ENCODE assay signal across 11 cellular contexts in genomic region chr6:55174211-55175013, GRCh38. TPM values are rescaled to one million over a fixed set of nuclear protein-coding genes. Genes with fewer than 3 reads are reported as not detected.
DNase-seq lines count a peak whose midpoint lies in the region; ATAC-seq and TF ChIP-seq lines count a peak whose summit lies in the region.
"Had no signal": no experiment of that assay in that cellular context is flagged by ENCODE, and none has a peak within 500 bp of the region (broad histone marks: within the 10 kb centered on the region; RNA-seq: fewer than 3 reads in every experiment).

Gene HCRTR2 (plus strand): TSS chr6:55174515. CDS start chr6:55174588, 73 bp downstream.

- H3K27me3 ChIP-seq in Caco-2 (replicated peaks; ENCODE audit: control insufficient read depth, insufficient read depth, low read length), result no peaks in the 10 kb centered on the region

- H3K4me3 Mint-ChIP-seq in Caco-2 (ENCODE audit: unreplicated experiment), result no peak within 1 kb of the TSS
- H3K4me3 Mint-ChIP-seq: activated T-cell treated with anti-CD3 and anti-CD28 coated beads, Interleukin-2, amount 50 U/mL, for 72 hours had no signal

- no peaks in the 10 kb centered on the region for H3K4me1 ChIP-seq in Caco-2

- in situ Hi-C loops in astrocyte of the cerebellum (cut with HindIII; ENCODE audit: low sequenced_read_pairs), result no loop called here

- peaks cover 3% of the 10 kb centered on the region for H3K27me3 Mint-ChIP-seq in Caco-2 (ENCODE audit: insufficient read depth, unreplicated experiment)

- no peak for ATAC-seq in HG02588 (IDR thresholded peaks at IDR 0.05; ENCODE audit: unreplicated experiment)
- no peak for ATAC-seq in omental fat pad (ENCODE audit: low FRiP score)
- no peak for ATAC-seq in HG02763 (IDR thresholded peaks at IDR 0.05; ENCODE audit: unreplicated experiment)
- ATAC-seq: activated T-cell treated with anti-CD3 and anti-CD28 coated beads, Interleukin-2, amount 50 U/mL, for 72 hours had no signal

- H3K4me3 ChIP-seq in HFF-Myc (replicated peaks; ENCODE audit: low read depth, low read length) (peak within 1 kb of the TSS; percentile 17; the same call in 1 of the 2 replicates), astrocyte of the cerebellum (ENCODE audit: low read depth, low read length) (peak within 1 kb of the TSS; percentile 36), iPS-18c (ENCODE audit: insufficient read depth, low read depth, low read length) (peak within 1 kb of the TSS; percentile 58), Caco-2 (ENCODE audit: low read depth, low read length) (no peak within 1 kb of the TSS)

- no peaks in the 10 kb centered on the region for H3K9me3 Mint-ChIP-seq in Caco-2 (ENCODE audit: unreplicated experiment)
- H3K9me3 Mint-ChIP-seq: activated T-cell treated with anti-CD3 and anti-CD28 coated beads, Interleukin-2, amount 50 U/mL, for 72 hours had no signal

- intact Hi-C loops in Caco-2 (cut with micrococcal nuclease; ENCODE audit: unreplicated experiment), result no loop called here

- H3K36me3 Mint-ChIP-seq in Caco-2 (ENCODE audit: insufficient read depth, unreplicated experiment), result no peaks in the 10 kb centered on the region

- DNase-seq in HFF-Myc (ENCODE audit: extremely low read depth, low read depth), result no peak
- DNase-seq in astrocyte of the cerebellum (ENCODE audit: low read depth), result no peak
- peak; percentile 70 for DNase-seq in retina
- no peak for DNase-seq in omental fat pad (ENCODE audit: low spot score)
- no peak for DNase-seq in Caco-2
- DNase-seq: activated T-cell treated with anti-CD3 and anti-CD28 coated beads, Interleukin-2, amount 50 U/mL, for 72 hours had no signal

- no peak within 1 kb of the TSS for H3K27ac Mint-ChIP-seq in Caco-2 (ENCODE audit: unreplicated experiment)
- H3K27ac Mint-ChIP-seq: activated T-cell treated with anti-CD3 and anti-CD28 coated beads, Interleukin-2, amount 50 U/mL, for 72 hours had no signal

- TF ChIP-seq CTCF in HFF-Myc (IDR thresholded peaks at IDR 0.05; ENCODE audit: low read depth, low read length, missing control alignments) (no peak), astrocyte of the cerebellum (IDR thresholded peaks at IDR 0.05; ENCODE audit: low read depth, low read length, missing control alignments) (no peak), omental fat pad (IDR thresholded peaks at IDR 0.05) (no peak), Caco-2 (IDR thresholded peaks at IDR 0.05; ENCODE audit: insufficient read depth in 1 of 2, low read depth in 1 of 2, low read length in 1 of 2, severe bottlenecking in 1 of 2, unreplicated experiment in 1 of 2) (no peak)

- CTCF ChIA-PET in Caco-2 (lab: Charles Lee), result no interaction called here

- POLR2A ChIA-PET in Caco-2 (lab: Charles Lee), result no interaction called here

- H3K9me3 ChIP-seq in iPS-18c (ENCODE audit: control insufficient read depth, insufficient read depth, low read length) (peaks cover 2% of the 10 kb centered on the region), Caco-2 (no peaks in the 10 kb centered on the region)

- BruUV-seq in Caco-2 (replicated peaks; lab: Mats Ljungman, UMichigan), result no TSS peak

- no peaks in the 10 kb centered on the region for H3K4me1 Mint-ChIP-seq in Caco-2 (ENCODE audit: low read depth, unreplicated experiment)

- no peaks in the 10 kb centered on the region for H3K36me3 ChIP-seq in Caco-2 (ENCODE audit: control insufficient read depth, insufficient read depth, low read length)

RNA-seq across cellular contexts. Expression of gene HCRTR2, which starts in this region (rescaled TPM):
- not detected for total RNA-seq in omental fat pad
- total RNA-seq in Caco-2 (2022), result 0.63 and 1.3 TPM in 2 replicates
- total RNA-seq: activated T-cell treated with anti-CD3 and anti-CD28 coated beads, Interleukin-2, amount 50 U/mL, for 72 hours; fibroblast of lung; lung microvascular endothelial cell had no signal
